In the genomic region with DNA sequence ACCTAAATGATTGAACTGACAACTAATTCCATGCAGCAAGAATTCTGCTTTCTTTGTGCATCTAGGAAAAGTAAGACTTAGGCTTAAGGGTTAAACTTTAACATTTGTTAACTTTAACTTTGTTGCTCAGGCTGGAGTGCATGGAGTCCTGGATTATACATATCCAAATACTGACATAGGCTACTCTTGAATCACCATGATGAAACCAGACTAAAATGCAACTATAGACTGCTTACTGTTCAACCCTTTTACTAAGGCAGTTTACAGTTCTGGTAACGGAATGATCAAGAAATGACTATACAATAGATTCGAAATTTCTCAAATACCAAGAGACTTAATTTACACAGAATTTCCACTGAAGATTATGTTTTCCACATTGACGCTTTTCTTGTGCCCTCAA, we compare ENCODE assay signal across 3 cellular contexts.
TF ChIP-seq lines count a peak whose summit lies in the region.

No MANE protein-coding gene starts in this region.

TF ChIP-seq in GM23338, 12 proteins besides CTCF, POLR2A, EP300 and RAD21 (continues in another document):
- TF ChIP-seq CREB1 (CRISPR knock-in tag; IDR thresholded peaks at IDR 0.05; ENCODE audit: low read depth) (no peak), NANOG (IDR thresholded peaks at IDR 0.05; ENCODE audit: borderline replicate concordance) (no peak), ZNF331 (CRISPR knock-in tag; IDR thresholded peaks at IDR 0.05; ENCODE audit: low read depth) (no peak), STAT1 (IDR thresholded peaks at IDR 0.05; ENCODE audit: unreplicated experiment) (no peak), POLR2AphosphoS5 (IDR thresholded peaks at IDR 0.05; ENCODE audit: low read depth) (no peak)
- TF ChIP-seq, protein P1, sequence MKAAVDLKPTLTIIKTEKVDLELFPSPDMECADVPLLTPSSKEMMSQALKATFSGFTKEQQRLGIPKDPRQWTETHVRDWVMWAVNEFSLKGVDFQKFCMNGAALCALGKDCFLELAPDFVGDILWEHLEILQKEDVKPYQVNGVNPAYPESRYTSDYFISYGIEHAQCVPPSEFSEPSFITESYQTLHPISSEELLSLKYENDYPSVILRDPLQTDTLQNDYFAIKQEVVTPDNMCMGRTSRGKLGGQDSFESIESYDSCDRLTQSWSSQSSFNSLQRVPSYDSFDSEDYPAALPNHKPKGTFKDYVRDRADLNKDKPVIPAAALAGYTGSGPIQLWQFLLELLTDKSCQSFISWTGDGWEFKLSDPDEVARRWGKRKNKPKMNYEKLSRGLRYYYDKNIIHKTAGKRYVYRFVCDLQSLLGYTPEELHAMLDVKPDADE (IDR thresholded peaks at IDR 0.05): no peak
- TF ChIP-seq, protein P2, sequence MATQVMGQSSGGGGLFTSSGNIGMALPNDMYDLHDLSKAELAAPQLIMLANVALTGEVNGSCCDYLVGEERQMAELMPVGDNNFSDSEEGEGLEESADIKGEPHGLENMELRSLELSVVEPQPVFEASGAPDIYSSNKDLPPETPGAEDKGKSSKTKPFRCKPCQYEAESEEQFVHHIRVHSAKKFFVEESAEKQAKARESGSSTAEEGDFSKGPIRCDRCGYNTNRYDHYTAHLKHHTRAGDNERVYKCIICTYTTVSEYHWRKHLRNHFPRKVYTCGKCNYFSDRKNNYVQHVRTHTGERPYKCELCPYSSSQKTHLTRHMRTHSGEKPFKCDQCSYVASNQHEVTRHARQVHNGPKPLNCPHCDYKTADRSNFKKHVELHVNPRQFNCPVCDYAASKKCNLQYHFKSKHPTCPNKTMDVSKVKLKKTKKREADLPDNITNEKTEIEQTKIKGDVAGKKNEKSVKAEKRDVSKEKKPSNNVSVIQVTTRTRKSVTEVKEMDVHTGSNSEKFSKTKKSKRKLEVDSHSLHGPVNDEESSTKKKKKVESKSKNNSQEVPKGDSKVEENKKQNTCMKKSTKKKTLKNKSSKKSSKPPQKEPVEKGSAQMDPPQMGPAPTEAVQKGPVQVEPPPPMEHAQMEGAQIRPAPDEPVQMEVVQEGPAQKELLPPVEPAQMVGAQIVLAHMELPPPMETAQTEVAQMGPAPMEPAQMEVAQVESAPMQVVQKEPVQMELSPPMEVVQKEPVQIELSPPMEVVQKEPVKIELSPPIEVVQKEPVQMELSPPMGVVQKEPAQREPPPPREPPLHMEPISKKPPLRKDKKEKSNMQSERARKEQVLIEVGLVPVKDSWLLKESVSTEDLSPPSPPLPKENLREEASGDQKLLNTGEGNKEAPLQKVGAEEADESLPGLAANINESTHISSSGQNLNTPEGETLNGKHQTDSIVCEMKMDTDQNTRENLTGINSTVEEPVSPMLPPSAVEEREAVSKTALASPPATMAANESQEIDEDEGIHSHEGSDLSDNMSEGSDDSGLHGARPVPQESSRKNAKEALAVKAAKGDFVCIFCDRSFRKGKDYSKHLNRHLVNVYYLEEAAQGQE (IDR thresholded peaks at IDR 0.05; ENCODE audit: unreplicated experiment): no peak

TF ChIP-seq in IMR-90, 13 proteins besides CTCF, POLR2A, EP300 and RAD21:
- TF ChIP-seq MAZ (IDR thresholded peaks at IDR 0.05; ENCODE audit: borderline replicate concordance, low read depth, low read length) (no peak), CHD1 (IDR thresholded peaks at IDR 0.05; ENCODE audit: low read depth, low read length) (no peak), MXI1 (IDR thresholded peaks at IDR 0.05; ENCODE audit: borderline replicate concordance, low read depth, low read length) (no peak), FOS (IDR thresholded peaks at IDR 0.05; ENCODE audit: low read depth, low read length) (no peak), BHLHE40 (IDR thresholded peaks at IDR 0.05; ENCODE audit: low read depth, low read length) (no peak), MAFK (IDR thresholded peaks at IDR 0.05; ENCODE audit: low read depth, low read length) (no peak), NFE2L2 (IDR thresholded peaks at IDR 0.05; ENCODE audit: low read depth, low read length) (no peak), CEBPB (IDR thresholded peaks at IDR 0.05; ENCODE audit: low read depth, low read length) (no peak), RCOR1 (IDR thresholded peaks at IDR 0.05; ENCODE audit: insufficient replicate concordance, low read length) (no peak), RFX5 (IDR thresholded peaks at IDR 0.05; ENCODE audit: low read depth, low read length) (no peak), SMC3 (IDR thresholded peaks at IDR 0.05; ENCODE audit: low read depth, low read length) (no peak)
- TF ChIP-seq, protein P3, sequence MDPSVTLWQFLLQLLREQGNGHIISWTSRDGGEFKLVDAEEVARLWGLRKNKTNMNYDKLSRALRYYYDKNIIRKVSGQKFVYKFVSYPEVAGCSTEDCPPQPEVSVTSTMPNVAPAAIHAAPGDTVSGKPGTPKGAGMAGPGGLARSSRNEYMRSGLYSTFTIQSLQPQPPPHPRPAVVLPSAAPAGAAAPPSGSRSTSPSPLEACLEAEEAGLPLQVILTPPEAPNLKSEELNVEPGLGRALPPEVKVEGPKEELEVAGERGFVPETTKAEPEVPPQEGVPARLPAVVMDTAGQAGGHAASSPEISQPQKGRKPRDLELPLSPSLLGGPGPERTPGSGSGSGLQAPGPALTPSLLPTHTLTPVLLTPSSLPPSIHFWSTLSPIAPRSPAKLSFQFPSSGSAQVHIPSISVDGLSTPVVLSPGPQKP (IDR thresholded peaks at IDR 0.05; ENCODE audit: borderline replicate concordance, low read depth, low read length): no peak
- TF ChIP-seq, protein P4, sequence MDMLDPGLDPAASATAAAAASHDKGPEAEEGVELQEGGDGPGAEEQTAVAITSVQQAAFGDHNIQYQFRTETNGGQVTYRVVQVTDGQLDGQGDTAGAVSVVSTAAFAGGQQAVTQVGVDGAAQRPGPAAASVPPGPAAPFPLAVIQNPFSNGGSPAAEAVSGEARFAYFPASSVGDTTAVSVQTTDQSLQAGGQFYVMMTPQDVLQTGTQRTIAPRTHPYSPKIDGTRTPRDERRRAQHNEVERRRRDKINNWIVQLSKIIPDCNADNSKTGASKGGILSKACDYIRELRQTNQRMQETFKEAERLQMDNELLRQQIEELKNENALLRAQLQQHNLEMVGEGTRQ (IDR thresholded peaks at IDR 0.05; ENCODE audit: low read depth, low read length): no peak

TF ChIP-seq in K562, 482 proteins besides CTCF, POLR2A, EP300 and RAD21:
- TF ChIP-seq XRCC4 (IDR thresholded peaks at IDR 0.05; ENCODE audit: extremely low read depth, insufficient read depth, insufficient read length): no peak
